Comparison of ENCODE assay signal across 22 cellular contexts in genomic region chr17:81046131-81046769, GRCh38. TPM values are rescaled to one million over a fixed set of nuclear protein-coding genes. Genes with fewer than 3 reads are reported as not detected.
DNase-seq lines count a peak whose midpoint lies in the region; ATAC-seq, FAIRE-seq and TF ChIP-seq lines count a peak whose summit lies in the region.
"Had no signal": no experiment of that assay in that cellular context is flagged by ENCODE, and none has a peak within 500 bp of the region (broad histone marks: within the 10 kb centered on the region; RNA-seq: fewer than 3 reads in every experiment).

No MANE protein-coding gene starts in this region.

- no peaks in the 10 kb centered on the region for H3K23me2 ChIP-seq in H9 (ENCODE audit: insufficient read length, low read depth, low read length, poor library complexity, severe bottlenecking)

- H3K23ac ChIP-seq in H9 (ENCODE audit: insufficient read length, low read depth, low read length), result no peak overlapping the region

- ATAC-seq in lower lobe of right lung, result no peak
- ATAC-seq in stimulated activated naive B cell treated with anti-CD40 and anti-IgM and Interleukin-4, amounts not matched to agents 10 μg/mL and 1 μg/mL and 100 μg/mL, for 72 hours (replicated peaks), result no peak
- ATAC-seq: activated CD8-positive, alpha-beta T cell treated with anti-CD3 and anti-CD28 coated beads for 36 hours; activated T-cell treated with anti-CD3 and anti-CD28 coated beads, Interleukin-2, amount 50 U/mL, for 4 hours; effector memory CD8-positive, alpha-beta T cell; natural killer cell treated with Interleukin-12 subunit alpha and Interleukin-12 subunit beta and Interleukin-15 and Interleukin-18, amount 100 ng/mL, for 72 hours; psoas muscle had no signal

- H3K18ac ChIP-seq in H9 (ENCODE audit: insufficient read length, low read depth, low read length), result no peak overlapping the region

- H3K9me3 ChIP-seq in H9 (ENCODE audit: control insufficient read depth, low read depth, low read length) (no peaks in the 10 kb centered on the region), astrocyte (ENCODE audit: insufficient read depth, low read depth, low read length) (no peaks in the 10 kb centered on the region), lower lobe of right lung (no peaks in the 10 kb centered on the region), subcutaneous abdominal adipose tissue (ENCODE audit: control insufficient read depth in 5 of 5, low read length in 5 of 5) (no peaks in the 10 kb centered on the region), testis (no peaks in the 10 kb centered on the region)
- H3K9me3 ChIP-seq: psoas muscle had no signal

- H4K8ac ChIP-seq in H9 (replicated peaks; ENCODE audit: insufficient read length, low read depth, low read length), result no peak overlapping the region

- no peak overlapping the region for H3K56ac ChIP-seq in H9 (ENCODE audit: insufficient read length, low read depth, low read length)

- no peak overlapping the region for H2BK15ac ChIP-seq in H9 (ENCODE audit: low read depth, low read length)

- H3K27ac Mint-ChIP-seq in H9 (peak overlapping the region in 2 of 3 experiments; percentile 38 to 62; a peak in 3 of 7 replicates), astrocyte (ENCODE audit: unreplicated experiment) (peak overlapping the region; percentile 90)
- H3K27ac Mint-ChIP-seq in stimulated activated naive B cell treated with anti-CD40 and anti-IgM and Interleukin-4, amounts not matched to agents 10 μg/mL and 1 μg/mL and 100 μg/mL, for 72 hours, result no peak overlapping the region
- H3K27ac Mint-ChIP-seq: activated B cell treated with CpG ODN at 0.5 μM for 24 hours; activated CD8-positive, alpha-beta T cell treated with anti-CD3 and anti-CD28 coated beads for 36 hours; activated naive CD4-positive, alpha-beta T cell treated with anti-CD3 and anti-CD28 coated beads for 36 hours; effector memory CD8-positive, alpha-beta T cell; memory B cell; natural killer cell treated with Interleukin-12 subunit alpha and Interleukin-12 subunit beta and Interleukin-15 and Interleukin-18, amount 100 ng/mL, for 72 hours; T-helper 1 cell treated with Interleukin-12 subunit alpha and Interleukin-12 subunit beta and Interleukin-4 antibody, amounts not matched to agents 30 μg/mL and 1 μg/mL, for 36 hours had no signal

- H4K5ac ChIP-seq in H9 (ENCODE audit: insufficient read length, low read depth, low read length), result no peak overlapping the region

- TF ChIP-seq POLR2A in testis (IDR thresholded peaks at IDR 0.05), result no peak

- H3K9ac ChIP-seq in H9 (ENCODE audit: extremely low read depth, insufficient read length, low read length) (no peak overlapping the region), astrocyte (ENCODE audit: low read length) (no peak overlapping the region), subcutaneous abdominal adipose tissue (ENCODE audit: low read length in 5 of 5) (no peak overlapping the region)

- H2BK20ac ChIP-seq in H9 (ENCODE audit: low read depth, low read length, poor library complexity, severe bottlenecking), result no peak overlapping the region

- H2BK5ac ChIP-seq in H9 (ENCODE audit: insufficient read length, low read length), result no peak overlapping the region

- no peak for FAIRE-seq in astrocyte (lab: Jason Lieb, UNC)
- FAIRE-seq: D721Med had no signal

- H3K4me1 ChIP-seq in H9 (ENCODE audit: insufficient read depth, low read length), result no peaks in the 10 kb centered on the region
- peaks cover 58% of the 10 kb centered on the region for H3K4me1 ChIP-seq in astrocyte (ENCODE audit: insufficient read depth, low read length)
- peaks cover 99% of the 10 kb centered on the region for H3K4me1 ChIP-seq in lower lobe of right lung
- H3K4me1 ChIP-seq in subcutaneous abdominal adipose tissue (ENCODE audit: control insufficient read depth in 5 of 5, insufficient read depth in 5 of 5, low read length in 5 of 5), result peaks cover 5 to 87% (median 64%) of the 10 kb centered on the region in 5 donors
- peaks cover 35% of the 10 kb centered on the region for H3K4me1 ChIP-seq in testis

- H3K4me3 ChIP-seq in astrocyte (ENCODE audit: insufficient read depth, low read depth, low read length) (no peak overlapping the region), lower lobe of right lung (no peak overlapping the region), subcutaneous abdominal adipose tissue (ENCODE audit: low read depth in 1 of 5, low read length in 5 of 5) (no peak overlapping the region), testis (no peak overlapping the region)
- H3K4me3 ChIP-seq: psoas muscle had no signal

- no peak overlapping the region for H2AFZ ChIP-seq in H9 (ENCODE audit: low read length)
- H2AFZ ChIP-seq in astrocyte (ENCODE audit: low read depth, low read length), result no peak overlapping the region

- H3K9me3 Mint-ChIP-seq in H9 (no peaks in the 10 kb centered on the region), astrocyte (ENCODE audit: unreplicated experiment) (no peaks in the 10 kb centered on the region)
- no peaks in the 10 kb centered on the region for H3K9me3 Mint-ChIP-seq in stimulated activated naive B cell treated with anti-CD40 and anti-IgM and Interleukin-4, amounts not matched to agents 10 μg/mL and 1 μg/mL and 100 μg/mL, for 72 hours
- H3K9me3 Mint-ChIP-seq: activated B cell treated with CpG ODN at 0.5 μM for 24 hours; activated CD8-positive, alpha-beta T cell treated with anti-CD3 and anti-CD28 coated beads for 36 hours; activated naive CD4-positive, alpha-beta T cell treated with anti-CD3 and anti-CD28 coated beads for 36 hours; activated T-cell treated with anti-CD3 and anti-CD28 coated beads, Interleukin-2, amount 50 U/mL, for 4 hours; effector memory CD8-positive, alpha-beta T cell; memory B cell; natural killer cell treated with Interleukin-12 subunit alpha and Interleukin-12 subunit beta and Interleukin-15 and Interleukin-18, amount 100 ng/mL, for 72 hours; T-helper 1 cell treated with Interleukin-12 subunit alpha and Interleukin-12 subunit beta and Interleukin-4 antibody, amounts not matched to agents 30 μg/mL and 1 μg/mL, for 36 hours had no signal

- no peak overlapping the region for H3K4me2 ChIP-seq in H9 (ENCODE audit: insufficient read depth, insufficient read length, low read length)
- H3K4me2 ChIP-seq in astrocyte (ENCODE audit: low read length), result no peak overlapping the region

- H3K36me3 Mint-ChIP-seq in H9 (ENCODE audit: insufficient read depth in 1 of 3, low read depth in 3 of 3) (no peaks in the 10 kb centered on the region; a peak in 1 of 7 replicates), astrocyte (ENCODE audit: low read depth, unreplicated experiment) (peaks cover 3% of the 10 kb centered on the region)
- no peaks in the 10 kb centered on the region for H3K36me3 Mint-ChIP-seq in stimulated activated naive B cell treated with anti-CD40 and anti-IgM and Interleukin-4, amounts not matched to agents 10 μg/mL and 1 μg/mL and 100 μg/mL, for 72 hours
- H3K36me3 Mint-ChIP-seq: memory B cell; natural killer cell treated with Interleukin-12 subunit alpha and Interleukin-12 subunit beta and Interleukin-15 and Interleukin-18, amount 100 ng/mL, for 72 hours had no signal

- H2BK120ac ChIP-seq in H9 (ENCODE audit: low read depth, low read length, poor library complexity, severe bottlenecking), result no peak overlapping the region

- H2AK5ac ChIP-seq in H9 (ENCODE audit: insufficient read length, low read length), result no peak overlapping the region

- intact Hi-C loops in lower lobe of right lung (cut with DNase I), result no loop called here
- intact Hi-C loops in testis (cut with DNase I; ENCODE audit: low total_unique reads), result no loop called here

- H3K27me3 ChIP-seq in H9 (ENCODE audit: insufficient read depth, low read length) (no peaks in the 10 kb centered on the region), astrocyte (ENCODE audit: insufficient read depth, low read length) (no peaks in the 10 kb centered on the region), lower lobe of right lung (ENCODE audit: low read depth) (no peaks in the 10 kb centered on the region), subcutaneous abdominal adipose tissue (ENCODE audit: control insufficient read depth in 5 of 5, insufficient read depth in 4 of 5, low read length in 5 of 5) (peaks cover 3 to 10% (median 6%) of the 10 kb centered on the region in 5 donors), testis (no peaks in the 10 kb centered on the region)

- no peak overlapping the region for H3K27ac ChIP-seq in H9 (ENCODE audit: insufficient read length, low read depth, low read length)
- H3K27ac ChIP-seq in astrocyte (ENCODE audit: low read depth, low read length), result no peak overlapping the region
- peak overlapping the region; percentile 92 for H3K27ac ChIP-seq in lower lobe of right lung
- peak overlapping the region; percentile 10 for H3K27ac ChIP-seq in subcutaneous abdominal adipose tissue (ENCODE audit: low read depth, low read length)
- H3K27ac ChIP-seq in testis, result no peak overlapping the region
- H3K27ac ChIP-seq: psoas muscle had no signal

- H3K14ac ChIP-seq in H9 (ENCODE audit: insufficient read depth, low read length), result no peak overlapping the region

- peaks cover 21 to 26% of the 10 kb centered on the region in 2 experiments for H3K4me1 Mint-ChIP-seq in H9
- peaks cover 37% of the 10 kb centered on the region for H3K4me1 Mint-ChIP-seq in astrocyte (ENCODE audit: low read depth, unreplicated experiment)
- peaks cover 12 to 21% of the 10 kb centered on the region in 2 donors for H3K4me1 Mint-ChIP-seq in stimulated activated naive B cell treated with anti-CD40 and anti-IgM and Interleukin-4, amounts not matched to agents 10 μg/mL and 1 μg/mL and 100 μg/mL, for 72 hours

- WGBS in H9 (ENCODE audit: extremely low coverage, insufficient read length, low lambda C conversion rate), result no CpG with 5 or more reads among the region's 17 CpGs
- 91 to 94% methylated on average over 13 to 17 of the region's 17 CpGs for WGBS in testis, 2 donors

- in situ Hi-C loops in GM13976 (cut with MboI; ENCODE audit: low sequenced_read_pairs, unreplicated experiment), result no loop called here

- no peak overlapping the region for H2BK12ac ChIP-seq in H9 (ENCODE audit: insufficient read length, low read depth, low read length)

- no peak for DNase-seq in H9
- no peak for DNase-seq in astrocyte (ENCODE audit: low read depth)
- DNase-seq in lower lobe of right lung, result no peak
- no peak for DNase-seq in T1000 (lab: John Stamatoyannopoulos, UW)
- no peak for DNase-seq in stimulated activated naive B cell treated with anti-CD40 and anti-IgM and Interleukin-4, amounts not matched to agents 10 μg/mL and 1 μg/mL and 100 μg/mL, for 72 hours
- no peak for DNase-seq in GM13976 (ENCODE audit: low spot score)
- no peak for DNase-seq in testis
- DNase-seq: activated B cell treated with CpG ODN at 0.5 μM for 24 hours; activated CD8-positive, alpha-beta T cell treated with anti-CD3 and anti-CD28 coated beads for 36 hours; activated naive CD4-positive, alpha-beta T cell treated with anti-CD3 and anti-CD28 coated beads for 36 hours; activated T-cell treated with anti-CD3 and anti-CD28 coated beads, Interleukin-2, amount 50 U/mL, for 4 hours; aorta; effector memory CD8-positive, alpha-beta T cell; NCI-H2107; psoas muscle; SIG-M5; stimulated activated CD8-positive, alpha-beta memory T cell treated with anti-CD3 and anti-CD28 coated beads, Interleukin-4, amount 100 ng/mL, for 48 hours had no signal

- no peaks in the 10 kb centered on the region for H3K79me1 ChIP-seq in H9 (ENCODE audit: insufficient read depth, low read depth, low read length, poor library complexity, severe bottlenecking)

- H3K4ac ChIP-seq in H9 (ENCODE audit: low read depth, low read length), result no peak overlapping the region

- TF ChIP-seq CTCF in H9 (conservative IDR thresholded peaks at IDR 0.05) (no peak), astrocyte (IDR thresholded peaks at IDR 0.05; ENCODE audit: insufficient read depth, low read depth, low read length) (no peak), lower lobe of right lung (IDR thresholded peaks at IDR 0.05) (no peak), GM13976 (IDR thresholded peaks at IDR 0.05; ENCODE audit: borderline replicate concordance, control extremely low read depth, extremely low read depth, insufficient read depth, missing control alignments) (no peak), testis (IDR thresholded peaks at IDR 0.05) (no peak)

- no peak overlapping the region for H3K4me3 Mint-ChIP-seq in H9
- H3K4me3 Mint-ChIP-seq in astrocyte (ENCODE audit: unreplicated experiment), result peak overlapping the region; percentile 40
- H3K4me3 Mint-ChIP-seq in stimulated activated naive B cell treated with anti-CD40 and anti-IgM and Interleukin-4, amounts not matched to agents 10 μg/mL and 1 μg/mL and 100 μg/mL, for 72 hours, result no peak overlapping the region
- H3K4me3 Mint-ChIP-seq: activated B cell treated with CpG ODN at 0.5 μM for 24 hours; activated CD8-positive, alpha-beta T cell treated with anti-CD3 and anti-CD28 coated beads for 36 hours; activated naive CD4-positive, alpha-beta T cell treated with anti-CD3 and anti-CD28 coated beads for 36 hours; activated T-cell treated with anti-CD3 and anti-CD28 coated beads, Interleukin-2, amount 50 U/mL, for 4 hours; effector memory CD8-positive, alpha-beta T cell; memory B cell; natural killer cell treated with Interleukin-12 subunit alpha and Interleukin-12 subunit beta and Interleukin-15 and Interleukin-18, amount 100 ng/mL, for 72 hours; T-helper 1 cell treated with Interleukin-12 subunit alpha and Interleukin-12 subunit beta and Interleukin-4 antibody, amounts not matched to agents 30 μg/mL and 1 μg/mL, for 36 hours had no signal

- H3K36me3 ChIP-seq in astrocyte (ENCODE audit: insufficient read depth, low read length), result no peaks in the 10 kb centered on the region
- H3K36me3 ChIP-seq in lower lobe of right lung, result no peaks in the 10 kb centered on the region
- H3K36me3 ChIP-seq in subcutaneous abdominal adipose tissue (ENCODE audit: control insufficient read depth in 5 of 5, insufficient read depth in 5 of 5, low read length in 5 of 5), result peaks cover 0 to 3% (median 0%) of the 10 kb centered on the region in 5 donors
- no peaks in the 10 kb centered on the region for H3K36me3 ChIP-seq in testis (ENCODE audit: low read depth, missing control alignments)

- peaks cover 2% of the 10 kb centered on the region for H4K20me1 ChIP-seq in H9 (ENCODE audit: control insufficient read depth, insufficient read depth, insufficient read length)
- peaks cover 79% of the 10 kb centered on the region for H4K20me1 ChIP-seq in astrocyte (ENCODE audit: insufficient read depth, low read length)

- H3T11ph ChIP-seq in H9 (ENCODE audit: low read length), result no peak overlapping the region

- no peak overlapping the region for H4K91ac ChIP-seq in H9 (ENCODE audit: insufficient read length, low read depth, low read length)

- H3K79me2 ChIP-seq in H9 (ENCODE audit: insufficient read depth, low read length) (peaks cover 2% of the 10 kb centered on the region; the same call in 1 of the 2 replicates), astrocyte (ENCODE audit: insufficient read depth, low read length) (peaks cover 99% of the 10 kb centered on the region)

- no peaks in the 10 kb centered on the region for H3K27me3 Mint-ChIP-seq in H9 (ENCODE audit: low read depth)
- H3K27me3 Mint-ChIP-seq in astrocyte (ENCODE audit: low read depth, unreplicated experiment), result no peaks in the 10 kb centered on the region
- H3K27me3 Mint-ChIP-seq in stimulated activated naive B cell treated with anti-CD40 and anti-IgM and Interleukin-4, amounts not matched to agents 10 μg/mL and 1 μg/mL and 100 μg/mL, for 72 hours, result peaks cover 19 to 27% of the 10 kb centered on the region in 2 donors
- H3K27me3 Mint-ChIP-seq: activated CD8-positive, alpha-beta T cell treated with anti-CD3 and anti-CD28 coated beads for 36 hours; effector memory CD8-positive, alpha-beta T cell; natural killer cell treated with Interleukin-12 subunit alpha and Interleukin-12 subunit beta and Interleukin-15 and Interleukin-18, amount 100 ng/mL, for 72 hours had no signal

RNA-seq across cellular contexts. Expression of gene BAIAP2, which starts 11.3 kb away (rescaled TPM):
- total RNA-seq in H9 (2021), result 26.7 and 27.8 TPM in 2 replicates
- total RNA-seq in astrocyte, result 43.3 and 51.4 TPM in 2 replicates
- 119 TPM for total RNA-seq in lower lobe of right lung
- total RNA-seq in testis, result 10 to 100 TPM; 67.3 to 67.5 TPM
- polyA plus RNA-seq in testis (ENCODE audit: insufficient read depth, low read depth, low replicate concordance), result 36.7 TPM

RNA-seq across cellular contexts. Expression of gene CHMP6, which starts 54.6 kb away (rescaled TPM):
- 23.4 and 25.0 TPM in 2 replicates for total RNA-seq in H9 (2021)
- total RNA-seq in astrocyte, result 16.8 and 19.0 TPM in 2 replicates
- total RNA-seq in lower lobe of right lung, result 28.8 TPM
- total RNA-seq in testis, result 10 to 100 TPM; 28.2 to 29.8 TPM
- polyA plus RNA-seq in testis (ENCODE audit: insufficient read depth, low read depth, low replicate concordance), result 18.5 TPM

Comparison
In these comparisons a context has a peak if more than half of its experiments do, and no peak if none do; other contexts are left out.
1. H3K27ac ChIP-seq: peak in lower lobe of right lung (single experiment) and subcutaneous abdominal adipose tissue (single experiment); none in H9 (single experiment), astrocyte (single experiment) and testis (0 of 2).